Comparison of ENCODE assay signal across 1 cellular context in genomic region chr19:35298561-35298972, GRCh38.
A peak's percentile ranks its signal among the peaks of the same experiment; 100 is the strongest.
TF ChIP-seq lines count a peak whose summit lies in the region.

No MANE protein-coding gene starts in this region.

TF ChIP-seq in HEK293, 187 proteins besides CTCF, POLR2A, EP300 and RAD21 (continued from another document and continues in another):
- TF ChIP-seq ZSCAN4 (tag by site-specific recombination; IDR thresholded peaks at IDR 0.05) (no peak), ZNF2 (tag by site-specific recombination; IDR thresholded peaks at IDR 0.05) (no peak), ZNF311 (tag by site-specific recombination; IDR thresholded peaks at IDR 0.05; ENCODE audit: borderline replicate concordance) (peak; percentile 97), PRDM4 (tag by site-specific recombination; IDR thresholded peaks at IDR 0.05) (no peak), HIC1 (tag by site-specific recombination; IDR thresholded peaks at IDR 0.05) (no peak), ZNF544 (tag by site-specific recombination; IDR thresholded peaks at IDR 0.05) (no peak), ZNF362 (tag by site-specific recombination; IDR thresholded peaks at IDR 0.05) (no peak), ZNF324 (tag by site-specific recombination; IDR thresholded peaks at IDR 0.05) (no peak), ZNF513 (tag by site-specific recombination; IDR thresholded peaks at IDR 0.05) (no peak), ZNF175 (tag by site-specific recombination; IDR thresholded peaks at IDR 0.05) (peak; percentile 91), ZNF169 (tag by site-specific recombination; IDR thresholded peaks at IDR 0.05) (no peak), GLIS2 (tag by site-specific recombination; IDR thresholded peaks at IDR 0.05) (no peak), ZNF843 (tag by site-specific recombination; IDR thresholded peaks at IDR 0.05) (0 out of 2 replicates have a peak, but pooled peaks have one; percentile 31), BCL6B (tag by site-specific recombination; IDR thresholded peaks at IDR 0.05) (no peak; the same call in 1 of the 2 replicates), SCRT1 (tag by site-specific recombination; IDR thresholded peaks at IDR 0.05; ENCODE audit: borderline replicate concordance) (no peak), ZBTB44 (tag by site-specific recombination; IDR thresholded peaks at IDR 0.05) (no peak), FEZF1 (tag by site-specific recombination; IDR thresholded peaks at IDR 0.05) (no peak), ZNF19 (tag by site-specific recombination; IDR thresholded peaks at IDR 0.05; ENCODE audit: low read depth) (no peak), ZSCAN16 (tag by site-specific recombination; IDR thresholded peaks at IDR 0.05) (no peak), ZNF548 (tag by site-specific recombination; IDR thresholded peaks at IDR 0.05) (0 out of 2 replicates have a peak, but pooled peaks have one; percentile 49), REPIN1 (tag by site-specific recombination; IDR thresholded peaks at IDR 0.05; ENCODE audit: low read depth) (no peak), SCRT2 (tag by site-specific recombination; IDR thresholded peaks at IDR 0.05) (no peak), ZFHX2 (tag by site-specific recombination; conservative IDR thresholded peaks at IDR 0.05) (peak; percentile 25), ZNF654 (tag by site-specific recombination; IDR thresholded peaks at IDR 0.05; ENCODE audit: low read depth) (no peak), ZFP3 (tag by site-specific recombination; IDR thresholded peaks at IDR 0.05; ENCODE audit: low read depth) (no peak), ZBTB20 (tag by site-specific recombination; IDR thresholded peaks at IDR 0.05) (peak; percentile 39; the same call in 1 of the 2 replicates), ZNF449 (tag by site-specific recombination; IDR thresholded peaks at IDR 0.05) (no peak), ZNF521 (tag by site-specific recombination; IDR thresholded peaks at IDR 0.05) (peak; percentile 92; the same call in 1 of the 2 replicates), ZNF473 (tag by site-specific recombination; IDR thresholded peaks at IDR 0.05) (peak; percentile 78), ZNF777 (tag by site-specific recombination; IDR thresholded peaks at IDR 0.05; ENCODE audit: borderline replicate concordance) (no peak), ZNF560 (tag by site-specific recombination; IDR thresholded peaks at IDR 0.05; ENCODE audit: borderline replicate concordance) (0 out of 2 replicates have a peak, but pooled peaks have one; percentile 8), MEIS1 (CRISPR knock-in tag; IDR thresholded peaks at IDR 0.05; ENCODE audit: borderline replicate concordance) (no peak), ZNF223 (tag by site-specific recombination; IDR thresholded peaks at IDR 0.05) (peak; percentile 12; the same call in 1 of the 2 replicates), ZNF26 (tag by site-specific recombination; IDR thresholded peaks at IDR 0.05) (no peak), ZFP69B (tag by site-specific recombination; IDR thresholded peaks at IDR 0.05) (0 out of 2 replicates have a peak, but pooled peaks have one; percentile 8), ZSCAN23 (tag by site-specific recombination; IDR thresholded peaks at IDR 0.05) (peak; percentile 58; the same call in 1 of the 2 replicates), ZIC2 (tag by site-specific recombination; IDR thresholded peaks at IDR 0.05) (no peak), PRDM2 (tag by site-specific recombination; IDR thresholded peaks at IDR 0.05; ENCODE audit: borderline replicate concordance) (no peak)
